ENCODE assay signal across 20 cellular contexts in genomic region chr22:32751065-32751739, GRCh38. TPM values are rescaled to one million over a fixed set of nuclear protein-coding genes. Genes with fewer than 3 reads are reported as not detected.
"Had no signal": no experiment of that assay in that cellular context is flagged by ENCODE, and none has a peak within 500 bp of the region (broad histone marks: within the 10 kb centered on the region; RNA-seq: fewer than 3 reads in every experiment).

No MANE protein-coding gene starts in this region.

- H3K4me3 ChIP-seq: heart right ventricle, left lung, prostate gland, tibial artery, upper lobe of right lung, vagina had no signal

- H3K27me3 ChIP-seq: heart right ventricle, left lung, tibial artery, upper lobe of right lung, vagina had no signal

- DNase-seq: effector memory CD4-positive, alpha-beta T cell; heart right ventricle; hypothalamus; kidney glomerular epithelial cell; left lung; naive thymus-derived CD4-positive, alpha-beta T cell; nephron progenitor cell; retina; small intestine; stimulated activated CD4-positive, alpha-beta T cell treated with anti-CD3 and anti-CD28 coated beads, Interleukin-2, amount 100 ng/mL, for 48 hours; tibial artery; upper lobe of right lung had no signal

- ATAC-seq: esophagus mucosa; left lung; naive thymus-derived CD4-positive, alpha-beta T cell; stimulated activated memory B cell treated with anti-CD40 and anti-IgM and Interleukin-4, amounts not matched to agents 10 μg/mL and 1 μg/mL and 100 μg/mL, for 72 hours; upper lobe of right lung had no signal

- H3K36me3 ChIP-seq: heart right ventricle, left lung, prostate gland, tibial artery, upper lobe of right lung, vagina had no signal

- H3K9me3 ChIP-seq: heart right ventricle, left lung, prostate gland, tibial artery, upper lobe of right lung, vagina had no signal

- H3K27ac ChIP-seq: left lung, parathyroid adenoma, prostate gland, tibial artery, upper lobe of right lung, vagina had no signal

- H3K4me1 ChIP-seq: parathyroid adenoma, prostate gland, tibial artery had no signal

- FAIRE-seq: endometrium, frontal cortex, islet of Langerhans, small intestine had no signal

RNA-seq across cellular contexts. Expression of gene TIMP3, which starts 50.3 kb away (rescaled TPM):
- polyA plus RNA-seq: naive thymus-derived CD4-positive, alpha-beta T cell had no signal
